ENCODE assay signal across 26 cellular contexts in genomic region chr3:155609586-155609985, GRCh38.
"Had no signal": no experiment of that assay in that cellular context is flagged by ENCODE, and none has a peak within 500 bp of the region (broad histone marks: within the 10 kb centered on the region; RNA-seq: fewer than 3 reads in every experiment).

No MANE protein-coding gene starts in this region.

- H3K27me3 ChIP-seq: dorsolateral prefrontal cortex, esophagus squamous epithelium, gastrocnemius medialis, left lung had no signal

- H3K4me1 ChIP-seq: esophagus squamous epithelium, gastrocnemius medialis, heart right ventricle, left lung, lower lobe of right lung had no signal

- ATAC-seq: esophagus mucosa, gastrocnemius medialis, heart right ventricle, left cardiac atrium, left lung, left ventricle myocardium superior, lower lobe of right lung, mucosa of descending colon had no signal

- H3K36me3 ChIP-seq: esophagus squamous epithelium, gastrocnemius medialis, heart right ventricle, left lung, lower lobe of right lung had no signal

- H3K27ac Mint-ChIP-seq: mesothelial cell of epicardium had no signal

- H3K4me3 Mint-ChIP-seq: mesothelial cell of epicardium had no signal

- H3K4me3 ChIP-seq: coronary artery, dorsolateral prefrontal cortex, esophagus squamous epithelium, gastrocnemius medialis, heart right ventricle, left lung, lower lobe of right lung, mucosa of descending colon had no signal

- FAIRE-seq: colon, islet of Langerhans, keratinocyte had no signal

- DNase-seq: dermis blood vessel endothelial cell; dorsolateral prefrontal cortex; effector CD4-positive, alpha-beta T cell; effector memory CD4-positive, alpha-beta T cell; erythroblast; esophagus squamous epithelium; foreskin fibroblast; foreskin melanocyte; gastrocnemius medialis; glutamatergic neuron; head of caudate nucleus; heart right ventricle; hippocampal formation; left cardiac atrium; left lung; left ventricle myocardium superior; lower lobe of right lung; mesenchymal stem cell; mucosa of descending colon had no signal

- H3K9me3 ChIP-seq: gastrocnemius medialis had no signal

- H3K27ac ChIP-seq: coronary artery, dorsolateral prefrontal cortex, epithelial cell of prostate, esophagus squamous epithelium, gastrocnemius medialis, heart right ventricle, left lung, lower lobe of right lung had no signal
